In genomic region chr12:132872073-132872855, GRCh38 we compare ENCODE assay signal across 1 cellular context.
TF ChIP-seq lines count a peak whose summit lies in the region.

No MANE protein-coding gene starts in this region.

TF ChIP-seq in A549, 52 proteins besides CTCF, POLR2A, EP300 and RAD21:
- TF ChIP-seq KDM1A (IDR thresholded peaks at IDR 0.05; ENCODE audit: low read depth) (no peak), SREBF2 (IDR thresholded peaks at IDR 0.05) (no peak), JUNB (IDR thresholded peaks at IDR 0.05) (no peak), HOXA7 (CRISPR knock-in tag; IDR thresholded peaks at IDR 0.05) (no peak), PHF8 (IDR thresholded peaks at IDR 0.05; ENCODE audit: borderline replicate concordance, low read depth) (no peak), CEBPB (IDR thresholded peaks at IDR 0.05) (no peak), ZSCAN20 (CRISPR knock-in tag; IDR thresholded peaks at IDR 0.05) (no peak), HOXB13 (CRISPR knock-in tag; IDR thresholded peaks at IDR 0.05; ENCODE audit: low read depth) (no peak), EHMT2 (IDR thresholded peaks at IDR 0.05; ENCODE audit: low read depth) (no peak), PBX3 (IDR thresholded peaks at IDR 0.05) (no peak), FOSL2 (IDR thresholded peaks at IDR 0.05) (no peak), FOSL2 (CRISPR knock-in tag; IDR thresholded peaks at IDR 0.05) (no peak), CBX8 (IDR thresholded peaks at IDR 0.05) (no peak), TFCP2L1 (CRISPR knock-in tag; IDR thresholded peaks at IDR 0.05) (no peak), FOSB (CRISPR knock-in tag; IDR thresholded peaks at IDR 0.05) (no peak), JUN (IDR thresholded peaks at IDR 0.05) (no peak), RFX5 (IDR thresholded peaks at IDR 0.05) (no peak)
- TF ChIP-seq, protein P1, sequence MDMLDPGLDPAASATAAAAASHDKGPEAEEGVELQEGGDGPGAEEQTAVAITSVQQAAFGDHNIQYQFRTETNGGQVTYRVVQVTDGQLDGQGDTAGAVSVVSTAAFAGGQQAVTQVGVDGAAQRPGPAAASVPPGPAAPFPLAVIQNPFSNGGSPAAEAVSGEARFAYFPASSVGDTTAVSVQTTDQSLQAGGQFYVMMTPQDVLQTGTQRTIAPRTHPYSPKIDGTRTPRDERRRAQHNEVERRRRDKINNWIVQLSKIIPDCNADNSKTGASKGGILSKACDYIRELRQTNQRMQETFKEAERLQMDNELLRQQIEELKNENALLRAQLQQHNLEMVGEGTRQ (IDR thresholded peaks at IDR 0.05) = no peak
- TF ChIP-seq, protein P2, sequence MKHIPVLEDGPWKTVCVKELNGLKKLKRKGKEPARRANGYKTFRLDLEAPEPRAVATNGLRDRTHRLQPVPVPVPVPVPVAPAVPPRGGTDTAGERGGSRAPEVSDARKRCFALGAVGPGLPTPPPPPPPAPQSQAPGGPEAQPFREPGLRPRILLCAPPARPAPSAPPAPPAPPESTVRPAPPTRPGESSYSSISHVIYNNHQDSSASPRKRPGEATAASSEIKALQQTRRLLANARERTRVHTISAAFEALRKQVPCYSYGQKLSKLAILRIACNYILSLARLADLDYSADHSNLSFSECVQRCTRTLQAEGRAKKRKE (CRISPR knock-in tag; IDR thresholded peaks at IDR 0.05; ENCODE audit: low read depth) = no peak
- TF ChIP-seq, protein P3, sequence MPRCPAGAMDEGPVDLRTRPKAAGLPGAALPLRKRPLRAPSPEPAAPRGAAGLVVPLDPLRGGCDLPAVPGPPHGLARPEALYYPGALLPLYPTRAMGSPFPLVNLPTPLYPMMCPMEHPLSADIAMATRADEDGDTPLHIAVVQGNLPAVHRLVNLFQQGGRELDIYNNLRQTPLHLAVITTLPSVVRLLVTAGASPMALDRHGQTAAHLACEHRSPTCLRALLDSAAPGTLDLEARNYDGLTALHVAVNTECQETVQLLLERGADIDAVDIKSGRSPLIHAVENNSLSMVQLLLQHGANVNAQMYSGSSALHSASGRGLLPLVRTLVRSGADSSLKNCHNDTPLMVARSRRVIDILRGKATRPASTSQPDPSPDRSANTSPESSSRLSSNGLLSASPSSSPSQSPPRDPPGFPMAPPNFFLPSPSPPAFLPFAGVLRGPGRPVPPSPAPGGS (IDR thresholded peaks at IDR 0.05) = no peak
